14 cellular contexts compared by ENCODE assay signal in the genomic region with DNA sequence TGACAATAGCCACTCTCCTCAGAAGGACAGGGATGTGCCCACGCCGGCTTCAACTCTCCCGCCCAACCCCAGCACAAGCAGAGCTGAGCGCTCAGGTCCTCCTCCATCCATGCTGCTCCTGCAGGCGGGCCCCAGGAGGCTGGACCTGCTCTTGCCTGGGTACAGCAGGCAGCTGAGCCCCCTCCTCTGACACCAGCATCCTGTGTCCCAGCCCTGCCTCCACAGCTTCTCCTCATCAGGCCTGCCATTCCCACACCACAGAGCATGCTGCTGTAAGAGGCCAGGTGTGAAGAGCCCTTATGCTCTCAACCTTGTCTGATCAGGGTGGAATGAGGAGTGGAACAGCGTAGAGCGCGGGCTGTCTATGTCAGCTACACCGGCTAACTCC.
DNase-seq lines count a peak whose midpoint lies in the region; ATAC-seq, FAIRE-seq and TF ChIP-seq lines count a peak whose summit lies in the region.
"Had no signal": no experiment of that assay in that cellular context is flagged by ENCODE, and none has a peak within 500 bp of the region (broad histone marks: within the 10 kb centered on the region; RNA-seq: fewer than 3 reads in every experiment).

No MANE protein-coding gene starts in this region.

- no peak overlapping the region for H3K27ac Mint-ChIP-seq in stimulated activated effector memory CD8-positive, alpha-beta T cell treated with anti-CD3 and anti-CD28 coated beads, Interleukin-12 subunit alpha, Interleukin-12 subunit beta, amount 100 ng/mL, for 72 hours
- H3K27ac Mint-ChIP-seq: CD8-positive, alpha-beta memory T cell had no signal

- H3K36me3 Mint-ChIP-seq in stimulated activated effector memory CD8-positive, alpha-beta T cell treated with anti-CD3 and anti-CD28 coated beads, Interleukin-12 subunit alpha, Interleukin-12 subunit beta, amount 100 ng/mL, for 72 hours, result no peaks in the 10 kb centered on the region
- H3K36me3 Mint-ChIP-seq: CD8-positive, alpha-beta memory T cell had no signal

- no peak for TF ChIP-seq POLR2A in H54 (IDR thresholded peaks at IDR 0.05; ENCODE audit: low read depth, low read length)

- H3K4me3 Mint-ChIP-seq in stimulated activated effector memory CD8-positive, alpha-beta T cell treated with anti-CD3 and anti-CD28 coated beads, Interleukin-12 subunit alpha, Interleukin-12 subunit beta, amount 100 ng/mL, for 72 hours, result no peak overlapping the region
- H3K4me3 Mint-ChIP-seq: CD8-positive, alpha-beta memory T cell had no signal

- peak; percentile 68 for DNase-seq in DMS79 (lab: John Stamatoyannopoulos, UW)
- peak; percentile 10 for DNase-seq in NCI-H345 (lab: John Stamatoyannopoulos, UW)
- DNase-seq in islet precursor cell, result peak; percentile 26
- DNase-seq in stimulated activated effector memory CD8-positive, alpha-beta T cell treated with anti-CD3 and anti-CD28 coated beads, Interleukin-12 subunit alpha, Interleukin-12 subunit beta, amount 100 ng/mL, for 72 hours (ENCODE audit: low spot score in 2 of 2), result no peak
- DNase-seq in RKO (ENCODE audit: low spot score), result no peak
- no peak for DNase-seq in H54 (ENCODE audit: insufficient read length, low spot score)
- DNase-seq: CD8-positive, alpha-beta memory T cell; HCEC 1CT; NCI-H1436 treated with DMSO at 0.1 percent for 48 hours; NCI-H2107; NCI-H446 treated with DMSO at 0.1 percent for 48 hours; SIG-M5 had no signal

- no peak for FAIRE-seq in H54 (lab: Jason Lieb, UNC)
- FAIRE-seq: HTR-8/SVneo had no signal

- peaks cover 26% of the 10 kb centered on the region for H3K9me3 Mint-ChIP-seq in stimulated activated effector memory CD8-positive, alpha-beta T cell treated with anti-CD3 and anti-CD28 coated beads, Interleukin-12 subunit alpha, Interleukin-12 subunit beta, amount 100 ng/mL, for 72 hours

- H3K4me1 Mint-ChIP-seq in stimulated activated effector memory CD8-positive, alpha-beta T cell treated with anti-CD3 and anti-CD28 coated beads, Interleukin-12 subunit alpha, Interleukin-12 subunit beta, amount 100 ng/mL, for 72 hours, result no peaks in the 10 kb centered on the region
- H3K4me1 Mint-ChIP-seq: CD8-positive, alpha-beta memory T cell had no signal

- ATAC-seq in stimulated activated effector memory CD8-positive, alpha-beta T cell treated with anti-CD3 and anti-CD28 coated beads, Interleukin-12 subunit alpha, Interleukin-12 subunit beta, amount 100 ng/mL, for 72 hours, result peak; percentile 6
- no peak for ATAC-seq in HG03565 (IDR thresholded peaks at IDR 0.05; ENCODE audit: unreplicated experiment)

Comparison
In these comparisons a context has a peak if more than half of its experiments do, and no peak if none do; other contexts are left out.
1. DNase-seq: peak in DMS79 (single experiment), NCI-H345 (single experiment) and islet precursor cell (single experiment); none in stimulated activated effector memory CD8-positive, alpha-beta T cell treated with anti-CD3 and anti-CD28 coated beads, Interleukin-12 subunit alpha, Interleukin-12 subunit beta, amount 100 ng/mL, for 72 hours (0 of 2), RKO (single experiment) and H54 (single experiment).